In the genomic region with DNA sequence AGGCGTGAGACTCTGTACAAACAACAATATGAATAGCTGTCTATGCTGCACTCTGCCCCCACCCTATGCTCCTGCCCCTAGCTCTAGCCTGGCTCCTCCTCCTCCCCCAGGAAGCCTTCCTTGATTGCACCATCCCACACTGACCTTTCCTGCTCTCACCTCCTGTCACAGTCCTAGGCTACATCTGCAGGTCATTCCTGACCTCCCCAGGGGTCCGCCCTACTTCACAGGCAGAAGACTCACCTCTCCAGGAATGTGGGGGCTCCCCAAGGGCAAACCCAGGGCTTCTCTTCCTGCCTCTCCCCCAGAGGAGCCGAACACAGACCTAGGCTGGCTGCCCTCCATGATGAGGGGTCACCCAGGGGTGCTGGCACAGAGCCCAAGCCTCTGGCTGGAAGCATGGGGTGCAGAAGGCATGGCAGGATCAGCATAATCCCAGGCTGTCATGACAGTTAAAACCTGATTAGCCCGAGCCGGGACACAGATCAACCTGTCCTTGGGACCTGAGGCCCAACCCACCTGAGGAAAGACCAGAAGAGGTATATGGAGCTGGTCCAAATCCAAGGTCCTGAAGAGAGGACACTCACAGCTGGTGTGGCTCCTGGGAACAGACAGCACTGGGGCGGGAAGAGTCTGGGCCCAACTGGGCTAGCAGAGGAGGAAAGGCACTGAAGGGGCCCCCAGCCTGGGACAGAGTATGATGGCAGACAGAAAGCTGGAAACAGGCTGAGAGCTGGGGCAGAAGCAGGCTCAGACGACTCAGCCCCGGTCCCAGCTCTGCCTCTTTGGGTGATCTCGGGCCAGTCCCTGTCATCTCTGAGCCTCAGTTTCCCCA, we compare ENCODE assay signal across 1 cellular context.
TF ChIP-seq lines count a peak whose summit lies in the region.

No MANE protein-coding gene starts in this region.

TF ChIP-seq in HCT116, 20 proteins besides CTCF, POLR2A, EP300 and RAD21 (continued from another document):
- TF ChIP-seq REST (IDR thresholded peaks at IDR 0.05; ENCODE audit: low read depth) (no peak), EZH2 (IDR thresholded peaks at IDR 0.05) (no peak), YY1 (IDR thresholded peaks at IDR 0.05; ENCODE audit: extremely low read depth, insufficient replicate concordance, low read depth, low read length) (no peak), SRF (IDR thresholded peaks at IDR 0.05; ENCODE audit: low read depth) (no peak), EGR1 (IDR thresholded peaks at IDR 0.05; ENCODE audit: low read depth) (no peak), CEBPB (IDR thresholded peaks at IDR 0.05; ENCODE audit: low read depth) (no peak), POLR2AphosphoS5 (IDR thresholded peaks at IDR 0.05; ENCODE audit: low read depth, low read length) (no peak), ELF1 (IDR thresholded peaks at IDR 0.05; ENCODE audit: borderline replicate concordance, low read depth) (no peak), ZFX (IDR thresholded peaks at IDR 0.05) (no peak), JUND (IDR thresholded peaks at IDR 0.05) (no peak)
- TF ChIP-seq, protein P1, sequence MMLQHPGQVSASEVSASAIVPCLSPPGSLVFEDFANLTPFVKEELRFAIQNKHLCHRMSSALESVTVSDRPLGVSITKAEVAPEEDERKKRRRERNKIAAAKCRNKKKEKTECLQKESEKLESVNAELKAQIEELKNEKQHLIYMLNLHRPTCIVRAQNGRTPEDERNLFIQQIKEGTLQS (IDR thresholded peaks at IDR 0.05), result no peak
TF ChIP-seq in HCT116: peak in this region for 0.
